Comparison of ENCODE assay signal across 28 cellular contexts in genomic region chr16:31807086-31807485, GRCh38.
"Had no signal": no experiment of that assay in that cellular context is flagged by ENCODE, and none has a peak within 500 bp of the region (broad histone marks: within the 10 kb centered on the region; RNA-seq: fewer than 3 reads in every experiment).

No MANE protein-coding gene starts in this region.

- H3K27ac ChIP-seq: neural progenitor cell, ovary, parathyroid adenoma, psoas muscle, skin epidermis, spleen, suprapubic skin, testis, tibial artery, transverse colon, upper lobe of right lung, uterus had no signal

- H3K27me3 ChIP-seq: neural progenitor cell, ovary, suprapubic skin, testis, tibial artery, transverse colon, upper lobe of right lung, uterus had no signal

- H3K9ac ChIP-seq: neural progenitor cell, parathyroid adenoma had no signal

- H2AFZ ChIP-seq: neural progenitor cell, parathyroid adenoma had no signal

- H3K4me2 ChIP-seq: neural progenitor cell, smooth muscle cell had no signal

- H3K9me3 ChIP-seq: testis, transverse colon, upper lobe of right lung, uterus had no signal

- H3K36me3 ChIP-seq: neural progenitor cell, ovary, spleen, suprapubic skin, tibial artery, transverse colon, upper lobe of right lung, uterus had no signal

- DNase-seq: natural killer cell; occipital lobe; ovary; posterior cingulate gyrus; psoas muscle; right cardiac atrium; spleen; stimulated activated CD4-positive, alpha-beta T cell treated with anti-CD3 and anti-CD28 coated beads, Interleukin-12 subunit alpha, Interleukin-12 subunit beta, amount 100 ng/mL, for 4 hours; stimulated activated CD4-positive, alpha-beta T cell treated with anti-CD3 and anti-CD28 coated beads, Interleukin-1b, Interleukin-23, amount 100 ng/mL, for 48 hours; stimulated activated CD4-positive, alpha-beta T cell treated with anti-CD3 and anti-CD28 coated beads, Interleukin-4, amount 100 ng/mL, for 1 hour; stimulated activated CD4-positive, alpha-beta T cell treated with anti-CD3 and anti-CD28 coated beads, Interleukin-4, amount 100 ng/mL, for 4 hours; stimulated activated CD8-positive, alpha-beta memory T cell treated with anti-CD3 and anti-CD28 coated beads, Interleukin-4, amount 100 ng/mL, for 48 hours; stimulated activated naive CD4-positive, alpha-beta T cell; stimulated activated naive CD8-positive, alpha-beta T cell treated with anti-CD3 and anti-CD28 coated beads, Interleukin-15, amount 100 ng/mL, for 72 hours; stimulated activated naive CD8-positive, alpha-beta T cell treated with anti-CD3 and anti-CD28 coated beads, Interleukin-15, Interleukin-2, amounts not matched to agents 100 U/mL and 50 U/mL, for 24 hours; substantia nigra; testis; tibial artery; transverse colon; upper lobe of right lung; uterus had no signal

- H3K4me3 ChIP-seq: neural progenitor cell, ovary, psoas muscle, skin epidermis, smooth muscle cell, spleen, suprapubic skin, testis, tibial artery, transverse colon, upper lobe of right lung, uterus had no signal

- H3K4me1 ChIP-seq: neural progenitor cell, parathyroid adenoma, psoas muscle, spleen, suprapubic skin, testis, tibial artery, transverse colon, upper lobe of right lung, uterus had no signal

- ATAC-seq: natural killer cell; psoas muscle; right cardiac atrium; sciatic nerve; stimulated activated memory B cell treated with anti-CD40 and anti-IgM and Interleukin-4, amounts not matched to agents 10 μg/mL and 1 μg/mL and 100 μg/mL, for 72 hours; stimulated activated naive CD8-positive, alpha-beta T cell treated with anti-CD3 and anti-CD28 coated beads, Interleukin-15, amount 100 ng/mL, for 72 hours; stimulated activated naive CD8-positive, alpha-beta T cell treated with anti-CD3 and anti-CD28 coated beads, Interleukin-15, Interleukin-2, amounts not matched to agents 100 U/mL and 50 U/mL, for 24 hours; upper lobe of right lung had no signal
